Comparison of ENCODE assay signal across 26 cellular contexts in the genomic region with DNA sequence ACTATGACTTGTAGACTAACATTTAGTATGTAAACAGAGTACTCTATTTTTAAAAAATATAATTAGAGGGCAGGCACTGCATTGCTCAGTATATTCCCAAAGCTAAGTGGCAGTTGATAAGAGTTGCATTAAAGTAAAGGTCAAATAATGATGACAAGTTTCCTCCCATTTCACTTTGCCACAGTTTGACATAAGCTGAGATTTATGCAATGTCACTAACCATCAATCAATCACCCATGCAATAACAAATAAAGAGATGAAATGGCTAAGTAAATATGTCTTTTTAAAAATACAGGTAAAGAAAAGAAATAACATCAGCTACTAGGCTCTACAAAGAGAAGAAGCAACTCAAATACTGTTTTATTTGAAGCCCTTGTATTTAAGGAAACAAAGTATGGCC.
"Had no signal": no experiment of that assay in that cellular context is flagged by ENCODE, and none has a peak within 500 bp of the region (broad histone marks: within the 10 kb centered on the region; RNA-seq: fewer than 3 reads in every experiment).

No MANE protein-coding gene starts in this region.

- H3K27ac ChIP-seq: ascending aorta, cardiac muscle cell, VCaP had no signal

- H3K9me3 ChIP-seq: ascending aorta had no signal

- DNase-seq: activated B cell treated with CpG ODN at 0.5 μM for 24 hours; activated CD4-positive, alpha-beta memory T cell treated with anti-CD3 and anti-CD28 coated beads for 36 hours; activated CD4-positive, alpha-beta T cell treated with anti-CD3 and anti-CD28 coated beads for 4 hours; activated CD4-positive, alpha-beta T cell treated with anti-CD3 and anti-CD28 coated beads, Interleukin-2, amount 10 ng/mL, durations not matched to agents 24 days and 14 days; activated CD4-positive, alpha-beta T cell treated with anti-CD3 and anti-CD28 coated beads, Interleukin-2, amount 50 U/mL, for 1 hour; activated CD4-positive, alpha-beta T cell treated with anti-CD3 and anti-CD28 coated beads, Interleukin-2, amount 50 U/mL, for 4 hours; activated CD4-positive, CD25-positive, alpha-beta regulatory T cell treated with anti-CD3 and anti-CD28 coated beads, Interleukin-2, amount 50 U/mL, for 72 hours; activated CD8-positive, alpha-beta memory T cell treated with anti-CD3 and anti-CD28 coated beads, Interleukin-2, amount 50 U/mL, for 4 hours; activated CD8-positive, alpha-beta T cell treated with anti-CD3 and anti-CD28 coated beads for 36 hours; activated effector memory CD4-positive, alpha-beta T cell treated with Interleukin-2 at 50 U/mL for 16 hours; activated gamma-delta T cell; activated naive CD4-positive, alpha-beta T cell treated with anti-CD3 and anti-CD28 coated beads, Interleukin-2, amount 10 ng/mL, durations not matched to agents 7 days and 5 days; activated naive CD4-positive, alpha-beta T cell treated with Interleukin-2 at 50 U/mL for 16 hours; activated naive CD8-positive, alpha-beta T cell treated with anti-CD3 and anti-CD28 coated beads, Interleukin-2, amount 10 ng/mL, durations not matched to agents 7 days and 5 days; activated naive CD8-positive, alpha-beta T cell treated with anti-CD3 and anti-CD28 coated beads, Interleukin-2, amount 50 U/mL, for 24 hours; activated T-cell treated with anti-CD3 and anti-CD28 coated beads for 4 hours; activated T-cell treated with anti-CD3 and anti-CD28 coated beads, Interleukin-2, amount 50 U/mL, for 24 hours; activated T-cell treated with anti-CD3 and anti-CD28 coated beads, Interleukin-2, amount 50 U/mL, for 48 hours; amygdala; anterior cingulate cortex; central memory CD4-positive, alpha-beta T cell; T-helper 2 cell; T-helper 9 cell had no signal

- H3K27me3 ChIP-seq: ascending aorta, cardiac muscle cell had no signal

- H3K4me3 ChIP-seq: ascending aorta, cardiac muscle cell had no signal

- H3K36me3 ChIP-seq: ascending aorta, cardiac muscle cell had no signal
